Comparison of ENCODE assay signal across 7 cellular contexts in genomic region chr17:66292351-66292750, GRCh38.
"Had no signal": no experiment of that assay in that cellular context is flagged by ENCODE, and none has a peak within 500 bp of the region (broad histone marks: within the 10 kb centered on the region; RNA-seq: fewer than 3 reads in every experiment).

No MANE protein-coding gene starts in this region.

- H2AFZ ChIP-seq: GM23338 had no signal

- ATAC-seq: GM23338 had no signal

- H3K9me3 Mint-ChIP-seq: GM23338, H9, IgD-negative memory B cell had no signal

- DNase-seq: H9, HCEC 1CT had no signal

- H3K27ac Mint-ChIP-seq: GM23338, H9, IgD-negative memory B cell had no signal

- H3K4me3 Mint-ChIP-seq: GM23338, H9, IgD-negative memory B cell had no signal

- H3K4me1 Mint-ChIP-seq: GM23338, H9, IgD-negative memory B cell had no signal

- H3K4me3 ChIP-seq: GM23338 had no signal

- H3K4me2 ChIP-seq: GM23338 had no signal

- FAIRE-seq: H1, H54, HTR-8/SVneo had no signal
